Comparison of ENCODE assay signal across 8 cellular contexts in the genomic region with DNA sequence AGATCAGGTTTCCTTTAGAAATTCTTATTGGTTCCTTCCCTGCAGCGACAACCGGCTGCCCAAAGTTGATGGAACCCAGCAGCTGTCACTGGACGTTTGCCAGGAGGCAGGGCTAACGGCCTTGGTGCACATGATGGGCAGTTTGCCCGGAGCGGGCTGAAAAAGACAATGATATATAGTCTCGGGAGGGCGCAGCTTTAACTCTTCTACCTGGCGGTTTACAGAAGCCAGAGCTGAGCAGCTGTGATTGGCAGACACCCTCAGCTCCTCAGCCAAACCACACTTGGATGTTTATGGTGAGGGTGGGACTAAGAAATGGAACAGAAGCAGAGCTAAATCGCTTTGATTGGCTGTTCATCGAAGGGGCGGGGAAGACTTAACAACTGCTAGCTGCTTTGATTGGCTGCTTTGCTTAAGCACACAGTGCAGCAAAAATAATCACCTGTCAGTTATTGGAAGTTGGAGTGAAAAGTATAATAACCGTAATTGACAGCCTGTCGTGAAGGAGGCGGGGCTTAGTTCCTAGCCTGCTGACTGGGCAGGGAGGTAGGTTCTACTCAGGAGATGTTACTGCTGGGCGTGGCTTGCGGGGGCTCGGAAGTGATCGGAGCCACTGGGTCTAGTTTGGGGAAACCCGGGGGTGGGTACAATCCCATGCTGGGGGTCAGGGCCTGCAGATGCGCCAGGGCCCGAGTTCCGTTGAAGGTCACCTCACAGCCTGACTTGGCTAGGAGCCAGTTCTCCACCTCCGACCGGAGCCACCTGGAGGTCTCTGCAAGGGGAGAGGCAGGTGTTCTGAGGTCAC. TPM values are rescaled to one million over a fixed set of nuclear protein-coding genes. Genes with fewer than 3 reads are reported as not detected.
A peak's percentile ranks its signal among the peaks of the same experiment; 100 is the strongest.
DNase-seq lines count a peak whose midpoint lies in the region; ATAC-seq and TF ChIP-seq lines count a peak whose summit lies in the region.

No MANE protein-coding gene starts in this region.

- H3K9me1 ChIP-seq in IMR-90 (ENCODE audit: insufficient read depth, low read length) = peaks cover 12% of the 10 kb centered on the region

- no peaks in the 10 kb centered on the region for H3K9me2 ChIP-seq in OCI-LY7 (ENCODE audit: insufficient read depth, low read length)

- no peak overlapping the region for H2BK120ac ChIP-seq in IMR-90 (ENCODE audit: low read depth, low read length)

- no peak overlapping the region for H3K18ac ChIP-seq in IMR-90 (ENCODE audit: low read depth, low read length)

- BruUV-seq in IMR-90 (replicated peaks; lab: Mats Ljungman, UMichigan) (no TSS peak), OCI-LY7 (replicated peaks; lab: Mats Ljungman, UMichigan) (TSS peak; percentile 76)

- peaks cover 12 to 25% of the 10 kb centered on the region in 2 experiments for H3K79me1 ChIP-seq in IMR-90 (ENCODE audit: low read depth in 1 of 2, low read length in 2 of 2)

- H3K14ac ChIP-seq in IMR-90 (replicated peaks; ENCODE audit: low read depth, low read length) = no peak overlapping the region

- no peaks in the 10 kb centered on the region for H3K9me3 Mint-ChIP-seq in activated T-cell treated with anti-CD3 and anti-CD28 coated beads, Interleukin-2, amount 50 U/mL, for 24 hours

- peak overlapping the region; percentile 68 for H2AK9ac ChIP-seq in IMR-90 (replicated peaks; ENCODE audit: low read depth, low read length, poor library complexity)

- peak overlapping the region; percentile 69 for H2AFZ ChIP-seq in IMR-90 (replicated peaks; ENCODE audit: low read length, poor library complexity)
- peak overlapping the region; percentile 40; the same call in 1 of the 2 replicates for H2AFZ ChIP-seq in OCI-LY7 (ENCODE audit: low read length)

- no peak overlapping the region for H2BK15ac ChIP-seq in IMR-90 (ENCODE audit: low read depth, low read length)

- ATAC-seq in GM21529 (IDR thresholded peaks at IDR 0.05; ENCODE audit: unreplicated experiment) (peak; percentile 63), IMR-90 (ENCODE audit: low read depth) (peak; percentile 80)

- H4K5ac ChIP-seq in IMR-90 (ENCODE audit: low read depth, low read length) = no peak overlapping the region

- no peak overlapping the region for H4K91ac ChIP-seq in IMR-90 (ENCODE audit: insufficient read depth, low read depth, low read length)

- in situ Hi-C loops in IMR-90 (cut with MboI; ENCODE audit: low sequenced_read_pairs) = no loop called here

- H3K4ac ChIP-seq in IMR-90 (ENCODE audit: low read depth, low read length) = no peak overlapping the region

- no peaks in the 10 kb centered on the region for H3K27me3 Mint-ChIP-seq in activated T-cell treated with anti-CD3 and anti-CD28 coated beads, Interleukin-2, amount 50 U/mL, for 24 hours

- H4K20me1 ChIP-seq in IMR-90 (ENCODE audit: insufficient read depth, low read length) (peaks cover 22% of the 10 kb centered on the region), OCI-LY7 (ENCODE audit: insufficient read depth, low read length) (no peaks in the 10 kb centered on the region)

- peak overlapping the region; percentile 80 for H3K4me3 Mint-ChIP-seq in activated T-cell treated with anti-CD3 and anti-CD28 coated beads, Interleukin-2, amount 50 U/mL, for 24 hours

- H4K8ac ChIP-seq in IMR-90 (ENCODE audit: low read depth in 2 of 2, low read length in 2 of 2) = no peak overlapping the region

- H3K4me2 ChIP-seq in IMR-90 (ENCODE audit: low read depth, low read length) = peak overlapping the region; percentile 64
- H3K4me2 ChIP-seq in OCI-LY7 (ENCODE audit: low read length) = peak overlapping the region; percentile 94

- H3K4me3 ChIP-seq in IMR-90 (ENCODE audit: insufficient read depth, low read depth, low read length) (no peak overlapping the region; the same call in 1 of the 2 replicates), OCI-LY7 (ENCODE audit: low read depth, low read length, poor library complexity, severe bottlenecking) (peak overlapping the region; percentile 72), esophagus (ENCODE audit: low read depth in 1 of 2, low read length in 2 of 2) (peak overlapping the region; percentile 33 to 52), muscle layer of colon (ENCODE audit: low read depth in 1 of 2, low read length in 2 of 2) (peak overlapping the region; percentile 44 to 61)

- H2AK5ac ChIP-seq in IMR-90 (ENCODE audit: low read depth, low read length) = no peak overlapping the region

- no peak for TF ChIP-seq CTCF in IMR-90 (conservative IDR thresholded peaks at IDR 0.05; ENCODE audit: low read depth, low read length)
- no peak; the same call in 1 of the 2 replicates for TF ChIP-seq CTCF in OCI-LY7 (conservative IDR thresholded peaks at IDR 0.05; ENCODE audit: low read length)

- CTCF ChIA-PET in IMR-90 (lab: Yijun Ruan, JAX) = interaction anchor here (0.9 to 2.4 kb wide), 4 partner anchors 11 to 58 kb away, joined by 3 to 14 read pairs (median 4); a partner anchor contains a TSS
- CTCF ChIA-PET in OCI-LY7 (lab: Charles Lee; ENCODE audit: unreplicated experiment) = interaction anchor here (0.6 to 1.1 kb wide), 2 partner anchors 11 to 13 kb away, joined by 3 to 6 read pairs; a partner anchor contains a TSS

- intact Hi-C loops in IMR-90 (cut with micrococcal nuclease) = loop anchor here (1.0 kb wide), 1 partner anchor 66 kb away; no protein-coding TSS in a partner anchor
- intact Hi-C loops in OCI-LY7 (cut with micrococcal nuclease; ENCODE audit: unreplicated experiment) = loop anchor here (1.0 to 5.0 kb wide), 2 partner anchors 13 to 76 kb away; a partner anchor contains a TSS

- POLR2A ChIA-PET in IMR-90 (lab: Charles Lee; ENCODE audit: unreplicated experiment) = interaction anchor here (0.6 to 3.1 kb wide), 3 partner anchors 9 to 31 kb away, joined by 3 to 24 read pairs (median 12); a partner anchor contains a TSS
- POLR2A ChIA-PET in OCI-LY7 (lab: Charles Lee) = interaction anchor here (0.6 to 3.3 kb wide), 6 partner anchors 10 to 241 kb away, joined by 3 to 44 read pairs (median 3); a partner anchor contains a TSS

- TF ChIP-seq RAD21 in IMR-90 (IDR thresholded peaks at IDR 0.05; ENCODE audit: low read length) = no peak

- dilution Hi-C loops in IMR-90 (cut with HindIII; ENCODE audit: low sequenced_read_pairs, unreplicated experiment) = no loop called here

- 3% methylated on average over 9 of the region's 25 CpGs; no CpG with 5 or more reads in 1 of the 2 experiments for WGBS in IMR-90 (ENCODE audit: extremely low coverage in 2 of 2, insufficient read length in 1 of 2), 2 experiments
- 1% methylated on average over 25 of the region's 25 CpGs for WGBS in esophagus, 2 donors

- H3K56ac ChIP-seq in IMR-90 (ENCODE audit: extremely low read depth, insufficient read depth, low read length) = no peak overlapping the region

- peaks cover 56% of the 10 kb centered on the region for H3K4me1 Mint-ChIP-seq in activated T-cell treated with anti-CD3 and anti-CD28 coated beads, Interleukin-2, amount 50 U/mL, for 24 hours (ENCODE audit: low read depth)

- no peaks in the 10 kb centered on the region for H3K79me2 ChIP-seq in OCI-LY7 (ENCODE audit: insufficient read depth, low read depth, low read length)

- H2BK20ac ChIP-seq in IMR-90 (ENCODE audit: low read depth, low read length) = no peak overlapping the region

- TF ChIP-seq POLR2A in IMR-90 (IDR thresholded peaks at IDR 0.05; ENCODE audit: low read depth, low read length) = 0 out of 2 replicates have a peak, but pooled peaks have one; percentile 15

- H3K36me3 ChIP-seq in IMR-90 (ENCODE audit: control insufficient read depth, insufficient read depth, low read length) = peaks cover 20% of the 10 kb centered on the region
- peaks cover 7% of the 10 kb centered on the region for H3K36me3 ChIP-seq in OCI-LY7 (ENCODE audit: insufficient read depth, low read length)
- H3K36me3 ChIP-seq in esophagus (ENCODE audit: control insufficient read depth in 2 of 2, insufficient read depth in 2 of 2, low read length in 1 of 2) = peaks cover 0 to 3% of the 10 kb centered on the region in 2 donors
- H3K36me3 ChIP-seq in muscle layer of colon (ENCODE audit: insufficient read depth, low read length) = peaks cover 11% of the 10 kb centered on the region

- peaks cover 42% of the 10 kb centered on the region for H3K36me3 Mint-ChIP-seq in activated T-cell treated with anti-CD3 and anti-CD28 coated beads, Interleukin-2, amount 50 U/mL, for 24 hours (ENCODE audit: low read depth)

- H3K27ac ChIP-seq in IMR-90 (ENCODE audit: insufficient read depth, low read length) (no peak overlapping the region), OCI-LY7 (ENCODE audit: low read depth, low read length, poor library complexity, severe bottlenecking) (peak overlapping the region; percentile 91), esophagus (ENCODE audit: low read depth in 2 of 2, low read length in 1 of 2) (peak overlapping the region; percentile 92 to 96), muscle layer of colon (ENCODE audit: low read depth, low read length) (peak overlapping the region; percentile 90)

- H3K27me3 ChIP-seq in IMR-90 (ENCODE audit: control insufficient read depth, insufficient read depth, low read length) (no peaks in the 10 kb centered on the region), esophagus (ENCODE audit: control insufficient read depth in 1 of 2, insufficient read depth in 2 of 2, low read length in 2 of 2) (no peaks in the 10 kb centered on the region), muscle layer of colon (ENCODE audit: control insufficient read depth in 1 of 2, insufficient read depth in 2 of 2, low read length in 2 of 2) (no peaks in the 10 kb centered on the region)

- no peak overlapping the region for H3K23ac ChIP-seq in IMR-90 (ENCODE audit: low read depth, low read length)

- H2BK5ac ChIP-seq in IMR-90 (ENCODE audit: low read depth, low read length, poor library complexity, severe bottlenecking) = no peak overlapping the region

- DNase-seq in DMS153 (lab: John Stamatoyannopoulos, UW) (peak; percentile 100), IMR-90 (peak; percentile 98), OCI-LY7 (ENCODE audit: low spot score) (peak; percentile 100)
- peak; percentile 86 for DNase-seq in activated T-cell treated with anti-CD3 and anti-CD28 coated beads, Interleukin-2, amount 50 U/mL, for 24 hours
- peak; percentile 93 for DNase-seq in stimulated activated CD8-positive, alpha-beta memory T cell treated with anti-CD3 and anti-CD28 coated beads, Interleukin-4, amount 100 ng/mL, for 48 hours

- H3K9me3 ChIP-seq in IMR-90 (ENCODE audit: control insufficient read depth, insufficient read depth, low read length) (no peaks in the 10 kb centered on the region), OCI-LY7 (ENCODE audit: low read length) (peaks cover 7% of the 10 kb centered on the region; the same call in 1 of the 2 replicates), esophagus (ENCODE audit: control insufficient read depth in 2 of 2, insufficient read depth in 1 of 2, low read depth in 1 of 2, low read length in 1 of 2) (no peaks in the 10 kb centered on the region), muscle layer of colon (ENCODE audit: low read length) (no peaks in the 10 kb centered on the region)

- H3K4me1 ChIP-seq in IMR-90 (ENCODE audit: control insufficient read depth, insufficient read depth, low read length) (peaks cover 15% of the 10 kb centered on the region), OCI-LY7 (ENCODE audit: insufficient read depth, low read length, poor library complexity, severe bottlenecking) (peaks cover 51% of the 10 kb centered on the region), esophagus (ENCODE audit: control insufficient read depth in 2 of 2, insufficient read depth in 2 of 2, low read length in 1 of 2) (peaks cover 3 to 7% of the 10 kb centered on the region in 2 donors), muscle layer of colon (ENCODE audit: insufficient read depth, low read length) (peaks cover 38% of the 10 kb centered on the region)

- peak overlapping the region; percentile 98 for H3K27ac Mint-ChIP-seq in activated T-cell treated with anti-CD3 and anti-CD28 coated beads, Interleukin-2, amount 50 U/mL, for 24 hours

- H3K9ac ChIP-seq in IMR-90 (ENCODE audit: low read depth, low read length) (no peak overlapping the region), muscle layer of colon (ENCODE audit: low read length) (peak overlapping the region; percentile 66)

RNA-seq across cellular contexts. Expression of a gene that starts 7.5 kb away (rescaled TPM):
- total RNA-seq in IMR-90 (2012; rRNA removed) = 128 and 147 TPM in 2 replicates
- polyA plus RNA-seq in IMR-90 (2012; rRNA removed) = 632 and 675 TPM in 2 replicates
- polyA plus RNA-seq in IMR-90 (2012; cell fraction: cytosol; rRNA removed) = 223 and 627 TPM in 2 replicates
- 136 and 285 TPM in 2 replicates for polyA plus RNA-seq in IMR-90 (2012; cell fraction: nucleus; rRNA removed; ENCODE audit: low replicate concordance)
- 14.5 and 33.8 TPM in 2 replicates for total RNA-seq in OCI-LY7 (2014; rRNA removed; shearing (Covaris generic))
- 21.1 and 23.1 TPM in 2 replicates for total RNA-seq in OCI-LY7 (2022)
- 10 to 100 TPM; 17.6 to 21.5 TPM for polyA plus RNA-seq in esophagus

RNA-seq across cellular contexts. Expression of a gene that starts 30.9 kb away (rescaled TPM):
- 1.1 and 1.3 TPM in 2 replicates for total RNA-seq in IMR-90 (2012; rRNA removed)
- polyA plus RNA-seq in IMR-90 (2012; rRNA removed) = 7.6 and 8.6 TPM in 2 replicates
- 4.5 and 6.5 TPM in 2 replicates for polyA plus RNA-seq in IMR-90 (2012; cell fraction: cytosol; rRNA removed)
- 39.2 and 52.3 TPM in 2 replicates for polyA plus RNA-seq in IMR-90 (2012; cell fraction: nucleus; rRNA removed; ENCODE audit: low replicate concordance)
- total RNA-seq in OCI-LY7 (2014; rRNA removed; shearing (Covaris generic)) = 18.2 and 31.1 TPM in 2 replicates
- 31.4 and 37.9 TPM in 2 replicates for total RNA-seq in OCI-LY7 (2022)
- 1 to 10 TPM; 4.0 to 9.1 TPM for polyA plus RNA-seq in esophagus

RNA-seq across cellular contexts. Expression of a gene that starts 31.3 kb away (rescaled TPM):
- total RNA-seq in IMR-90 (2012; rRNA removed) (not detected in 2 replicates), OCI-LY7 (2022) (1.0 and 1.2 TPM in 2 replicates)
- polyA plus RNA-seq in IMR-90 (2012; rRNA removed) (not detected in 2 replicates), esophagus (not detected)
- 0.08 TPM in 1 of 2 replicates, not detected in the other for polyA plus RNA-seq in IMR-90 (2012; cell fraction: cytosol; rRNA removed)
- polyA plus RNA-seq in IMR-90 (2012; cell fraction: nucleus; rRNA removed; ENCODE audit: low replicate concordance) = not detected in 2 replicates
- 0.38 and 0.51 TPM in 2 replicates for total RNA-seq in OCI-LY7 (2014; rRNA removed; shearing (Covaris generic))

RNA-seq across cellular contexts. Expression of a gene that starts 58.5 kb away (rescaled TPM):
- total RNA-seq in IMR-90 (2012; rRNA removed) = 57.8 and 58.8 TPM in 2 replicates
- 171 and 180 TPM in 2 replicates for polyA plus RNA-seq in IMR-90 (2012; rRNA removed)
- 156 and 249 TPM in 2 replicates for polyA plus RNA-seq in IMR-90 (2012; cell fraction: cytosol; rRNA removed)
- 112 and 118 TPM in 2 replicates for polyA plus RNA-seq in IMR-90 (2012; cell fraction: nucleus; rRNA removed; ENCODE audit: low replicate concordance)
- total RNA-seq in OCI-LY7 (2014; rRNA removed; shearing (Covaris generic)) = 26.2 and 38.8 TPM in 2 replicates
- 63.8 and 74.0 TPM in 2 replicates for total RNA-seq in OCI-LY7 (2022)
- polyA plus RNA-seq in esophagus = 10 to 100 TPM; 62.7 to 70.2 TPM
